2 cellular contexts compared by ENCODE assay signal in the genomic region with DNA sequence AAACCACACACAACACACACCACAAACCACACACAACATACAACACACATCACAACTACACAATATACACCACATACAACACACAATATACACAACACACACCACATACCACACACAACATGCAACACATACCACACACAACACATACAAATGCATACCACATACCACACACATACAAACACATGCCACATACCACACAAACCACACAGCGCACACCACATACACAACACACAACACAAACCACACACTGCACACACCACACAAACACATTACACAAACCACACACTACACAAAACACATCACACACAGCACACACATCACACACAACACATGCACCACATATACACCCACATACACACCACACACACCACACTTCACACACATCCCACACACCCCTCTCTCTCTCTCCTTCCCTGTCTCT.
TF ChIP-seq lines count a peak whose summit lies in the region.

No MANE protein-coding gene starts in this region.

TF ChIP-seq in HCT116, 20 proteins besides CTCF, POLR2A, EP300 and RAD21:
- TF ChIP-seq, protein P1, sequence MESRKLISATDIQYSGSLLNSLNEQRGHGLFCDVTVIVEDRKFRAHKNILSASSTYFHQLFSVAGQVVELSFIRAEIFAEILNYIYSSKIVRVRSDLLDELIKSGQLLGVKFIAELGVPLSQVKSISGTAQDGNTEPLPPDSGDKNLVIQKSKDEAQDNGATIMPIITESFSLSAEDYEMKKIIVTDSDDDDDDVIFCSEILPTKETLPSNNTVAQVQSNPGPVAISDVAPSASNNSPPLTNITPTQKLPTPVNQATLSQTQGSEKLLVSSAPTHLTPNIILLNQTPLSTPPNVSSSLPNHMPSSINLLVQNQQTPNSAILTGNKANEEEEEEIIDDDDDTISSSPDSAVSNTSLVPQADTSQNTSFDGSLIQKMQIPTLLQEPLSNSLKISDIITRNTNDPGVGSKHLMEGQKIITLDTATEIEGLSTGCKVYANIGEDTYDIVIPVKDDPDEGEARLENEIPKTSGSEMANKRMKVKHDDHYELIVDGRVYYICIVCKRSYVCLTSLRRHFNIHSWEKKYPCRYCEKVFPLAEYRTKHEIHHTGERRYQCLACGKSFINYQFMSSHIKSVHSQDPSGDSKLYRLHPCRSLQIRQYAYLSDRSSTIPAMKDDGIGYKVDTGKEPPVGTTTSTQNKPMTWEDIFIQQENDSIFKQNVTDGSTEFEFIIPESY (IDR thresholded peaks at IDR 0.05; ENCODE audit: extremely low read depth, insufficient replicate concordance, low read length): no peak
- TF ChIP-seq YY1 (IDR thresholded peaks at IDR 0.05; ENCODE audit: extremely low read depth, insufficient replicate concordance, low read depth, low read length): no peak
- no peak for TF ChIP-seq EZH2 (IDR thresholded peaks at IDR 0.05)
- TF ChIP-seq ELF1 (IDR thresholded peaks at IDR 0.05; ENCODE audit: borderline replicate concordance, low read depth): no peak
- TF ChIP-seq ZNF274 (IDR thresholded peaks at IDR 0.05; ENCODE audit: low read depth, low read length): no peak
- no peak for TF ChIP-seq EGR1 (IDR thresholded peaks at IDR 0.05; ENCODE audit: low read depth)
- TF ChIP-seq, protein P2, sequence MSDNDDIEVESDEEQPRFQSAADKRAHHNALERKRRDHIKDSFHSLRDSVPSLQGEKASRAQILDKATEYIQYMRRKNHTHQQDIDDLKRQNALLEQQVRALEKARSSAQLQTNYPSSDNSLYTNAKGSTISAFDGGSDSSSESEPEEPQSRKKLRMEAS (IDR thresholded peaks at IDR 0.05): no peak
- no peak for TF ChIP-seq EZH2phosphoT487 (IDR thresholded peaks at IDR 0.05; ENCODE audit: borderline replicate concordance)
- TF ChIP-seq SIN3A (IDR thresholded peaks at IDR 0.05; ENCODE audit: low read depth): no peak
- TF ChIP-seq, protein P3, sequence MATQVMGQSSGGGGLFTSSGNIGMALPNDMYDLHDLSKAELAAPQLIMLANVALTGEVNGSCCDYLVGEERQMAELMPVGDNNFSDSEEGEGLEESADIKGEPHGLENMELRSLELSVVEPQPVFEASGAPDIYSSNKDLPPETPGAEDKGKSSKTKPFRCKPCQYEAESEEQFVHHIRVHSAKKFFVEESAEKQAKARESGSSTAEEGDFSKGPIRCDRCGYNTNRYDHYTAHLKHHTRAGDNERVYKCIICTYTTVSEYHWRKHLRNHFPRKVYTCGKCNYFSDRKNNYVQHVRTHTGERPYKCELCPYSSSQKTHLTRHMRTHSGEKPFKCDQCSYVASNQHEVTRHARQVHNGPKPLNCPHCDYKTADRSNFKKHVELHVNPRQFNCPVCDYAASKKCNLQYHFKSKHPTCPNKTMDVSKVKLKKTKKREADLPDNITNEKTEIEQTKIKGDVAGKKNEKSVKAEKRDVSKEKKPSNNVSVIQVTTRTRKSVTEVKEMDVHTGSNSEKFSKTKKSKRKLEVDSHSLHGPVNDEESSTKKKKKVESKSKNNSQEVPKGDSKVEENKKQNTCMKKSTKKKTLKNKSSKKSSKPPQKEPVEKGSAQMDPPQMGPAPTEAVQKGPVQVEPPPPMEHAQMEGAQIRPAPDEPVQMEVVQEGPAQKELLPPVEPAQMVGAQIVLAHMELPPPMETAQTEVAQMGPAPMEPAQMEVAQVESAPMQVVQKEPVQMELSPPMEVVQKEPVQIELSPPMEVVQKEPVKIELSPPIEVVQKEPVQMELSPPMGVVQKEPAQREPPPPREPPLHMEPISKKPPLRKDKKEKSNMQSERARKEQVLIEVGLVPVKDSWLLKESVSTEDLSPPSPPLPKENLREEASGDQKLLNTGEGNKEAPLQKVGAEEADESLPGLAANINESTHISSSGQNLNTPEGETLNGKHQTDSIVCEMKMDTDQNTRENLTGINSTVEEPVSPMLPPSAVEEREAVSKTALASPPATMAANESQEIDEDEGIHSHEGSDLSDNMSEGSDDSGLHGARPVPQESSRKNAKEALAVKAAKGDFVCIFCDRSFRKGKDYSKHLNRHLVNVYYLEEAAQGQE (IDR thresholded peaks at IDR 0.05; ENCODE audit: low read depth): no peak

TF ChIP-seq in liver, 16 proteins besides CTCF, POLR2A, EP300 and RAD21 (continued from another document):
- TF ChIP-seq, protein P1 (IDR thresholded peaks at IDR 0.05): no peak
- TF ChIP-seq YY1 (IDR thresholded peaks at IDR 0.05): no peak
